In the genomic region with DNA sequence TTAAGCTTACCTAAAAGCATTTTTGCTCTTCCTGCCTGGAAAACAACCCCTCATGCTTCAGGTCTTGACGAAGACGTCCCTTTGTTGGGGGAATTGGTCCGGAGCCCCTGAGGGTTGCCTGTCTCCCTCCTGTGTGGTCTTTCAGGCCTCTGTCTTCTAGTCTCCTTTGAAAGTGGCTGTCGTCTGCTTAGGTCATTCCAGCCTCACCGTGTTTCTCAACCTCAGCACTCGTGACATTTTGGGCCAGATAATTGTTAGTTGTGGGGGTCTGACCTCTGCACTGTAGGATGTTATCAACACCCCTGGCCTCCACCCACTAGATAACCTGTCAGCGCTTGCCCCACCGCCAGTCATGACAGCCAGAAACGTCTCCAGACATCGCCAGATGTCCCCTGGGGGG, we compare ENCODE assay signal across 13 cellular contexts.
DNase-seq lines count a peak whose midpoint lies in the region; ATAC-seq lines count a peak whose summit lies in the region.
"Had no signal": no experiment of that assay in that cellular context is flagged by ENCODE, and none has a peak within 500 bp of the region (broad histone marks: within the 10 kb centered on the region; RNA-seq: fewer than 3 reads in every experiment).

No MANE protein-coding gene starts in this region.

- no peaks in the 10 kb centered on the region for H3K27me3 ChIP-seq in SJSA1 (replicated peaks)
- no peaks in the 10 kb centered on the region for H3K27me3 ChIP-seq in mesendoderm (ENCODE audit: insufficient read depth, low read length, poor library complexity)

- peak; percentile 69 for DNase-seq in ELF-1 (ENCODE audit: low read depth, low spot score)
- DNase-seq in SJSA1 (ENCODE audit: low read depth in 1 of 2, low spot score in 2 of 2): no peak
- no peak for DNase-seq in mesendoderm
- DNase-seq in stimulated activated naive B cell treated with anti-CD40 and anti-IgM and Interleukin-4, amounts not matched to agents 10 μg/mL and 1 μg/mL and 100 μg/mL, for 72 hours: no peak
- DNase-seq in cerebellar cortex (ENCODE audit: low spot score): no peak
- DNase-seq: DMS153, Kasumi-1, NCI-H187 treated with DMSO at 0.1 percent for 48 hours, NCI-H510A, SIG-M5 had no signal

- H3K4me3 ChIP-seq in SJSA1 (no peak overlapping the region), mesendoderm (ENCODE audit: low read length) (no peak overlapping the region)

- H3K79me1 ChIP-seq in mesendoderm (ENCODE audit: low read length): no peaks in the 10 kb centered on the region

- no CpG with 5 or more reads among the region's 10 CpGs for WGBS in mesendoderm (ENCODE audit: extremely low coverage, insufficient coverage, low lambda C conversion rate)

- H3K18ac ChIP-seq in mesendoderm (ENCODE audit: low read length): no peak overlapping the region

- H3K4me2 ChIP-seq in mesendoderm (ENCODE audit: low read length): no peak overlapping the region

- H4K5ac ChIP-seq in mesendoderm (ENCODE audit: low read length): no peak overlapping the region

- H2AK5ac ChIP-seq in mesendoderm (ENCODE audit: low read length): no peak overlapping the region

- peaks cover 0 to 5% of the 10 kb centered on the region in 2 donors for H3K27me3 Mint-ChIP-seq in stimulated activated naive B cell treated with anti-CD40 and anti-IgM and Interleukin-4, amounts not matched to agents 10 μg/mL and 1 μg/mL and 100 μg/mL, for 72 hours

- no peak overlapping the region for H4K8ac ChIP-seq in mesendoderm (ENCODE audit: low read depth, low read length)

- H3K9me3 Mint-ChIP-seq in stimulated activated naive B cell treated with anti-CD40 and anti-IgM and Interleukin-4, amounts not matched to agents 10 μg/mL and 1 μg/mL and 100 μg/mL, for 72 hours: no peaks in the 10 kb centered on the region

- no peak overlapping the region for H2BK5ac ChIP-seq in mesendoderm (ENCODE audit: low read length)

- H3K36me3 ChIP-seq in SJSA1 (peaks cover 9% of the 10 kb centered on the region), mesendoderm (ENCODE audit: control insufficient read depth, insufficient read depth, low read length) (no peaks in the 10 kb centered on the region)

- peaks cover 6 to 11% of the 10 kb centered on the region in 2 donors for H3K4me1 Mint-ChIP-seq in stimulated activated naive B cell treated with anti-CD40 and anti-IgM and Interleukin-4, amounts not matched to agents 10 μg/mL and 1 μg/mL and 100 μg/mL, for 72 hours

- no peak overlapping the region for H3K23ac ChIP-seq in mesendoderm (ENCODE audit: low read length)

- peak overlapping the region; percentile 38 for H3K56ac ChIP-seq in mesendoderm (ENCODE audit: low read length)

- H3K9ac ChIP-seq in mesendoderm (ENCODE audit: low read length): no peak overlapping the region

- no peak overlapping the region for H3K4me3 Mint-ChIP-seq in stimulated activated naive B cell treated with anti-CD40 and anti-IgM and Interleukin-4, amounts not matched to agents 10 μg/mL and 1 μg/mL and 100 μg/mL, for 72 hours

- no peaks in the 10 kb centered on the region for H3K36me3 Mint-ChIP-seq in stimulated activated naive B cell treated with anti-CD40 and anti-IgM and Interleukin-4, amounts not matched to agents 10 μg/mL and 1 μg/mL and 100 μg/mL, for 72 hours

- no peak for ATAC-seq in stimulated activated naive B cell treated with anti-CD40 and anti-IgM and Interleukin-4, amounts not matched to agents 10 μg/mL and 1 μg/mL and 100 μg/mL, for 72 hours (replicated peaks)
- ATAC-seq in HG02588 (IDR thresholded peaks at IDR 0.05; ENCODE audit: unreplicated experiment) (no peak), HG03097 (IDR thresholded peaks at IDR 0.05; ENCODE audit: low FRiP score, unreplicated experiment) (no peak)

- H3K27ac ChIP-seq in SJSA1 (peak overlapping the region; percentile 25), mesendoderm (ENCODE audit: low read depth, low read length) (no peak overlapping the region)

- H2BK15ac ChIP-seq in mesendoderm (replicated peaks; ENCODE audit: low read depth): no peak overlapping the region

- H3K27ac Mint-ChIP-seq in stimulated activated naive B cell treated with anti-CD40 and anti-IgM and Interleukin-4, amounts not matched to agents 10 μg/mL and 1 μg/mL and 100 μg/mL, for 72 hours: peak overlapping the region; percentile 2
- H3K27ac Mint-ChIP-seq: B cell had no signal

- H3K79me2 ChIP-seq in mesendoderm (ENCODE audit: control insufficient read depth, insufficient read depth, low read length): no peaks in the 10 kb centered on the region

- no peaks in the 10 kb centered on the region for H3K9me3 ChIP-seq in SJSA1 (replicated peaks)

- H3K4me1 ChIP-seq in SJSA1 (replicated peaks) (peaks cover 21% of the 10 kb centered on the region), mesendoderm (ENCODE audit: control insufficient read depth, low read depth, low read length) (peaks cover 4% of the 10 kb centered on the region)

- H2BK120ac ChIP-seq in mesendoderm (ENCODE audit: low read depth, low read length): no peak overlapping the region

- no peak overlapping the region for H3K4ac ChIP-seq in mesendoderm (ENCODE audit: low read depth, low read length)
